1 cellular context compared by ENCODE assay signal in the genomic region with DNA sequence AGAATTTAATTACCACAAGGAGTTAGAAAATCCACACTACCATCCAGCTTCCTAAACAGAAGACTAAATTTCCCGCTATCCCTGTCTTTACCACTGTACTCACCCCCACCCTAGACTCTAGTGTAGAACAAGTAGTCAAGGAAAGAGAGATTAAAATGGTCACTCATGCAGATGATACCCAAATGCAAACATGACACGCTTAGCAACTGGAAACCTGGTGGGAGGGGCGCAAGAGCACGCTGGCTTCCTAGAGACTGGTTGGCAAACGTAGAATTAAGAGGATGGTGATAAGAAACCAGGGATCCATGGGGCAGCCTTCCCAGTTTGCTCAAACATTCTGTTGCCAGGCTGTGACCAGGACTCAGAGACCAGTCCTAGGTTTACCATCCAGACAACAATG.
TF ChIP-seq lines count a peak whose summit lies in the region.

No MANE protein-coding gene starts in this region.

TF ChIP-seq in HepG2, 621 proteins besides CTCF, POLR2A, EP300 and RAD21:
- TF ChIP-seq MXD4 (CRISPR knock-in tag; IDR thresholded peaks at IDR 0.05) (0 out of 2 replicates have a peak, but pooled peaks have one; percentile 6), ZSCAN25 (CRISPR knock-in tag; IDR thresholded peaks at IDR 0.05) (no peak), GPN1 (CRISPR knock-in tag; IDR thresholded peaks at IDR 0.05; ENCODE audit: borderline replicate concordance) (no peak), CREB1 (IDR thresholded peaks at IDR 0.05) (no peak), CREB1 (CRISPR knock-in tag; IDR thresholded peaks at IDR 0.05) (peak; percentile 61; the same call in 1 of the 2 replicates), ZNF33A (CRISPR knock-in tag; IDR thresholded peaks at IDR 0.05; ENCODE audit: borderline replicate concordance) (no peak)
- TF ChIP-seq, protein P1, sequence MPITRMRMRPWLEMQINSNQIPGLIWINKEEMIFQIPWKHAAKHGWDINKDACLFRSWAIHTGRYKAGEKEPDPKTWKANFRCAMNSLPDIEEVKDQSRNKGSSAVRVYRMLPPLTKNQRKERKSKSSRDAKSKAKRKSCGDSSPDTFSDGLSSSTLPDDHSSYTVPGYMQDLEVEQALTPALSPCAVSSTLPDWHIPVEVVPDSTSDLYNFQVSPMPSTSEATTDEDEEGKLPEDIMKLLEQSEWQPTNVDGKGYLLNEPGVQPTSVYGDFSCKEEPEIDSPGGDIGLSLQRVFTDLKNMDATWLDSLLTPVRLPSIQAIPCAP (CRISPR knock-in tag; IDR thresholded peaks at IDR 0.05; ENCODE audit: low read depth): no peak
TF ChIP-seq in HepG2: peak in this region for 2.
